1 cellular context compared by ENCODE assay signal in the genomic region with DNA sequence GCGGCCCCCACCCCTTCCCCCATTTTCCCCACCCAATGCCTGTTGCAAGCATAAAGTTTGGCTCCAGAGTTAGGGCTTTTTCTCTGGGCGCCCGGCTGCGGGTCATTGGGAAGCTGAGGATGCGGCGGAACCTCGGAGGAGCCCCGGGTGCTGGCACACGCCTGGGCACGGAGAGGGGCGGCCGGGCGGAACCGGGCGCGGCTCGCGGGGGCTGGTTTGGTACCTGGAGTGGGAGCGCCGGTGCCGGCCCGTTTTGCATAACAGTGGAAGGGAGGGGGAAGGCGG.
TF ChIP-seq lines count a peak whose summit lies in the region.

No MANE protein-coding gene starts in this region.

TF ChIP-seq in HEK293, 187 proteins besides CTCF, POLR2A, EP300 and RAD21 (continued from another document):
- no peak for TF ChIP-seq INSM2 (tag by site-specific recombination; IDR thresholded peaks at IDR 0.05)
- peak; percentile 87 for TF ChIP-seq KLF8 (tag by site-specific recombination; IDR thresholded peaks at IDR 0.05)
- TF ChIP-seq SCRT1 (tag by site-specific recombination; IDR thresholded peaks at IDR 0.05; ENCODE audit: borderline replicate concordance), result peak; percentile 71; the same call in 1 of the 2 replicates
- TF ChIP-seq, protein P1, sequence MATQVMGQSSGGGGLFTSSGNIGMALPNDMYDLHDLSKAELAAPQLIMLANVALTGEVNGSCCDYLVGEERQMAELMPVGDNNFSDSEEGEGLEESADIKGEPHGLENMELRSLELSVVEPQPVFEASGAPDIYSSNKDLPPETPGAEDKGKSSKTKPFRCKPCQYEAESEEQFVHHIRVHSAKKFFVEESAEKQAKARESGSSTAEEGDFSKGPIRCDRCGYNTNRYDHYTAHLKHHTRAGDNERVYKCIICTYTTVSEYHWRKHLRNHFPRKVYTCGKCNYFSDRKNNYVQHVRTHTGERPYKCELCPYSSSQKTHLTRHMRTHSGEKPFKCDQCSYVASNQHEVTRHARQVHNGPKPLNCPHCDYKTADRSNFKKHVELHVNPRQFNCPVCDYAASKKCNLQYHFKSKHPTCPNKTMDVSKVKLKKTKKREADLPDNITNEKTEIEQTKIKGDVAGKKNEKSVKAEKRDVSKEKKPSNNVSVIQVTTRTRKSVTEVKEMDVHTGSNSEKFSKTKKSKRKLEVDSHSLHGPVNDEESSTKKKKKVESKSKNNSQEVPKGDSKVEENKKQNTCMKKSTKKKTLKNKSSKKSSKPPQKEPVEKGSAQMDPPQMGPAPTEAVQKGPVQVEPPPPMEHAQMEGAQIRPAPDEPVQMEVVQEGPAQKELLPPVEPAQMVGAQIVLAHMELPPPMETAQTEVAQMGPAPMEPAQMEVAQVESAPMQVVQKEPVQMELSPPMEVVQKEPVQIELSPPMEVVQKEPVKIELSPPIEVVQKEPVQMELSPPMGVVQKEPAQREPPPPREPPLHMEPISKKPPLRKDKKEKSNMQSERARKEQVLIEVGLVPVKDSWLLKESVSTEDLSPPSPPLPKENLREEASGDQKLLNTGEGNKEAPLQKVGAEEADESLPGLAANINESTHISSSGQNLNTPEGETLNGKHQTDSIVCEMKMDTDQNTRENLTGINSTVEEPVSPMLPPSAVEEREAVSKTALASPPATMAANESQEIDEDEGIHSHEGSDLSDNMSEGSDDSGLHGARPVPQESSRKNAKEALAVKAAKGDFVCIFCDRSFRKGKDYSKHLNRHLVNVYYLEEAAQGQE (tag by site-specific recombination; IDR thresholded peaks at IDR 0.05), result no peak
